ENCODE assay signal across 8 cellular contexts in genomic region chr20:22453244-22454080, GRCh38.
DNase-seq lines count a peak whose midpoint lies in the region; ATAC-seq, FAIRE-seq and TF ChIP-seq lines count a peak whose summit lies in the region.

No MANE protein-coding gene starts in this region.

- no peaks in the 10 kb centered on the region for H3K23me2 ChIP-seq in H1 (ENCODE audit: low read depth, low read length)

- H3K27me3 ChIP-seq in H1 (replicated peaks in 1 of 4; ENCODE audit: control insufficient read depth in 3 of 4, extremely low read depth in 1 of 4, insufficient read depth in 3 of 4, low read length in 3 of 4), result peaks cover 21 to 51% (median 42%) of the 10 kb centered on the region in 4 experiments

- no peaks in the 10 kb centered on the region for H3K79me2 ChIP-seq in H1 (ENCODE audit: control insufficient read depth in 1 of 2, insufficient read depth in 2 of 2, low read length in 2 of 2)

- H3K9me3 ChIP-seq in H1 (ENCODE audit: insufficient read depth in 2 of 2, low read depth in 1 of 2, low read length in 1 of 2), result no peaks in the 10 kb centered on the region

- no peak overlapping the region for H2BK120ac ChIP-seq in H1 (replicated peaks; ENCODE audit: low read depth, low read length)

- no peak for ATAC-seq in HG02588 (IDR thresholded peaks at IDR 0.05; ENCODE audit: unreplicated experiment)
- no peak for ATAC-seq in GM21423 (IDR thresholded peaks at IDR 0.05; ENCODE audit: unreplicated experiment)

- H3K18ac ChIP-seq in H1 (ENCODE audit: extremely low read depth, low read length), result no peak overlapping the region

- CTCF ChIA-PET in H1 (lab: Charles Lee; ENCODE audit: partially characterized antibody), result interaction anchor here (0.6 to 3.8 kb wide), 47 partner anchors 10 to 1579 kb away, joined by 3 to 36 read pairs (median 4); no protein-coding TSS in a partner anchor

- no peak overlapping the region for H3K4me2 ChIP-seq in H1 (ENCODE audit: insufficient read depth in 1 of 2, low read depth in 2 of 2, low read length in 2 of 2)

- H3K27ac ChIP-seq in H1 (ENCODE audit: low read depth, low read length), result no peak overlapping the region

- 68% methylated on average over 12 of the region's 12 CpGs; no CpG with 5 or more reads in 1 of the 2 experiments for WGBS in H1 (ENCODE audit: extremely low coverage in 1 of 2, insufficient coverage in 1 of 2, insufficient read length in 1 of 2, insufficient replicate concordance in 2 of 2, low coverage in 1 of 2, low lambda C conversion rate in 2 of 2, missing lambda C conversion rate in 1 of 2), 2 experiments

- DNase-seq in NCI-H510A (lab: John Stamatoyannopoulos, UW) (peak; percentile 44), H1 (ENCODE audit: low read depth in 1 of 2, low spot score in 2 of 2) (no peak), pons (ENCODE audit: low spot score) (peak; percentile 6), GM13976 (ENCODE audit: low spot score) (no peak), middle frontal gyrus (ENCODE audit: extremely low spot score, low spot score) (no peak)

- H3K9ac ChIP-seq in H1 (replicated peaks in 1 of 4; ENCODE audit: extremely low read depth in 1 of 4, low read depth in 3 of 4, low read length in 3 of 4), result no peak overlapping the region

- TF ChIP-seq CTCF in GM12872 (IDR thresholded peaks at IDR 0.05; ENCODE audit: insufficient read depth, low read depth, low read length) (peak; percentile 33; the same call in 1 of the 3 replicates), H1 (IDR thresholded peaks at IDR 0.05; ENCODE audit: control extremely low read depth in 1 of 3, insufficient read depth in 1 of 3, low read depth in 1 of 3, low read length in 3 of 3) (peak; percentile 9 to 72 (median 54)), GM13976 (IDR thresholded peaks at IDR 0.05; ENCODE audit: borderline replicate concordance, control extremely low read depth, extremely low read depth, insufficient read depth, missing control alignments) (no peak)

- no peak overlapping the region for H2AK5ac ChIP-seq in H1 (ENCODE audit: low read depth, low read length)

- H2BK20ac ChIP-seq in H1 (ENCODE audit: low read length), result no peak overlapping the region

- no peak overlapping the region for H3K14ac ChIP-seq in H1 (ENCODE audit: insufficient read length)

- H3K36me3 ChIP-seq in H1 (ENCODE audit: control insufficient read depth in 2 of 4, insufficient read depth in 4 of 4, low read length in 3 of 4), result no peaks in the 10 kb centered on the region

- peaks cover 0 to 11% (median 4%) of the 10 kb centered on the region in 4 experiments; a peak in 5 of 7 replicates for H3K4me1 ChIP-seq in H1 (replicated peaks in 1 of 4; ENCODE audit: control insufficient read depth in 3 of 4, insufficient read depth in 4 of 4, low read length in 3 of 4)

- peak; percentile 50 for FAIRE-seq in H1 (lab: Jason Lieb, UNC)

- no peak overlapping the region for H3K4ac ChIP-seq in H1 (replicated peaks; ENCODE audit: insufficient read length, low read depth, low read length)

- POLR2A ChIA-PET in H1 (lab: Charles Lee; ENCODE audit: partially characterized antibody), result interaction anchor here (0.6 to 0.8 kb wide), 2 partner anchors 12 to 117 kb away, joined by 3 read pairs; no protein-coding TSS in a partner anchor

- no peak overlapping the region for H3K56ac ChIP-seq in H1 (replicated peaks; ENCODE audit: insufficient read length, low read depth, low read length)

- H2AFZ ChIP-seq in H1 (ENCODE audit: low read length), result no peak overlapping the region

- in situ Hi-C loops in GM13976 (cut with MboI; ENCODE audit: low sequenced_read_pairs, unreplicated experiment), result no loop called here

- H2BK15ac ChIP-seq in H1 (ENCODE audit: low read length), result no peak overlapping the region

- H4K20me1 ChIP-seq in H1 (replicated peaks in 1 of 2; ENCODE audit: control insufficient read depth in 1 of 2, insufficient read depth in 2 of 2, low read length in 2 of 2), result peaks cover 2 to 5% of the 10 kb centered on the region in 2 experiments

- no peak overlapping the region for H3K4me3 ChIP-seq in H1 (ENCODE audit: extremely low read depth in 1 of 4, insufficient read depth in 2 of 4, low read depth in 3 of 4, low read length in 4 of 4)

- H4K8ac ChIP-seq in H1 (ENCODE audit: extremely low read depth, insufficient read depth, low read length), result no peak overlapping the region

- no peak overlapping the region for H4K5ac ChIP-seq in H1 (ENCODE audit: insufficient read length, low read depth, low read length)

- no peak overlapping the region for H3K23ac ChIP-seq in H1 (ENCODE audit: insufficient read length)

- no peak for TF ChIP-seq EP300 in H1 (IDR thresholded peaks at IDR 0.05; ENCODE audit: borderline replicate concordance in 1 of 2, low read depth in 2 of 2, low read length in 2 of 2)

- TF ChIP-seq POLR2A in H1 (IDR thresholded peaks at IDR 0.05; ENCODE audit: control extremely low read depth in 1 of 2, low read depth in 2 of 2, low read length in 2 of 2), result no peak

- TF ChIP-seq RAD21 in H1 (IDR thresholded peaks at IDR 0.05 in 1 of 2, conservative IDR thresholded peaks at IDR 0.05 in 1 of 2; ENCODE audit: low read depth in 2 of 2, low read length in 2 of 2), result peak; percentile 46 to 64

- no peaks in the 10 kb centered on the region for H3K79me1 ChIP-seq in H1 (ENCODE audit: low read depth, low read length)

- no peak overlapping the region for H4K91ac ChIP-seq in H1 (replicated peaks; ENCODE audit: insufficient read length, low read length)

- no peak overlapping the region for H2BK5ac ChIP-seq in H1 (ENCODE audit: low read depth, low read length)

- no peak overlapping the region for H2BK12ac ChIP-seq in H1 (ENCODE audit: low read depth, low read length)

TF ChIP-seq in H1, 55 proteins besides CTCF, POLR2A, EP300 and RAD21:
- no peak for TF ChIP-seq YY1 (IDR thresholded peaks at IDR 0.05; ENCODE audit: low read depth, low read length)
- no peak for TF ChIP-seq ZNF274 (IDR thresholded peaks at IDR 0.05; ENCODE audit: borderline replicate concordance, extremely low read depth, low read length)
- TF ChIP-seq SAP30 (IDR thresholded peaks at IDR 0.05; ENCODE audit: insufficient read depth, insufficient replicate concordance, low read length), result no peak
- TF ChIP-seq ATF2 (IDR thresholded peaks at IDR 0.05; ENCODE audit: low read length), result no peak
- TF ChIP-seq SIN3A (conservative IDR thresholded peaks at IDR 0.05 in 1 of 2, IDR thresholded peaks at IDR 0.05 in 1 of 2; ENCODE audit: low read depth in 1 of 2, low read length in 2 of 2), result no peak
- no peak for TF ChIP-seq JUND (IDR thresholded peaks at IDR 0.05; ENCODE audit: low read length)
- TF ChIP-seq EGR1 (IDR thresholded peaks at IDR 0.05; ENCODE audit: borderline replicate concordance, low read depth, low read length), result no peak
- no peak for TF ChIP-seq RXRA (IDR thresholded peaks at IDR 0.05; ENCODE audit: insufficient read depth, low read depth, low read length)
- TF ChIP-seq POLR2AphosphoS5 (IDR thresholded peaks at IDR 0.05; ENCODE audit: low read depth, low read length), result no peak
- no peak for TF ChIP-seq CHD2 (IDR thresholded peaks at IDR 0.05; ENCODE audit: low read length)
- TF ChIP-seq SUZ12 (IDR thresholded peaks at IDR 0.05; ENCODE audit: low read length), result no peak
- TF ChIP-seq TAF7 (optimal IDR thresholded peaks at IDR 0.05; ENCODE audit: borderline replicate concordance, low read depth, low read length), result no peak
- TF ChIP-seq CTBP2 (IDR thresholded peaks at IDR 0.05; ENCODE audit: borderline replicate concordance, insufficient read depth, insufficient read length, low read length), result no peak
- no peak for TF ChIP-seq CEBPB (IDR thresholded peaks at IDR 0.05; ENCODE audit: low read depth, low read length)

Comparison
In these comparisons a context has a peak if more than half of its experiments do, and no peak if none do; other contexts are left out.
1. DNase-seq: peak in NCI-H510A (single experiment) and pons (single experiment); none in H1 (0 of 2), GM13976 (single experiment) and middle frontal gyrus (single experiment).